9 cellular contexts compared by ENCODE assay signal in the genomic region with DNA sequence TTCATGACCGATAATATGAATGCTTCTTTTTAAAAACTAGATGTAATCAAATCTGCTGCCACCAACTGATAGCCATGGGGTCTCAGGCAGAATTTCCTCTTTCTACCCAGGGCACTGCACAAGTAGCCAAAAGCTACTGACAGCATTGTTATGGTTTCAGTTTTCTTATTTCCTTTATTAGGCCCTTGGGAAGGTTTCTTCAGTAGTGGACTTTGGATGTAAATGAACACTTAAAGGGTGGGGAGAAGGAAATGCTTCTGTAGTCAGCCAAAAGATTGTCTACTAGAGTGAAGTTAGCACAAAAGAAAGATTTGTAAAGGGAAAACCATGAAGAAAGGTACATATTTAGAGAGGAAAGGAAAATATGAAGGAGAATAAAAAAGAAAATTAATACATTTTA.
"Had no signal": no experiment of that assay in that cellular context is flagged by ENCODE, and none has a peak within 500 bp of the region (broad histone marks: within the 10 kb centered on the region; RNA-seq: fewer than 3 reads in every experiment).

No MANE protein-coding gene starts in this region.

- DNase-seq: activated CD4-positive, alpha-beta T cell treated with anti-CD3 and anti-CD28 coated beads for 48 hours; activated CD8-positive, alpha-beta T cell treated with anti-CD3 and anti-CD28 coated beads, Interleukin-2, amount 10 ng/mL, durations not matched to agents 7 days and 5 days; activated naive CD4-positive, alpha-beta T cell treated with anti-CD3 and anti-CD28 coated beads for 36 hours; cortex of kidney; effector memory CD4-positive, alpha-beta T cell; pancreas; tibial artery; WERI-Rb-1 had no signal

- ATAC-seq: activated CD8-positive, alpha-beta T cell treated with anti-CD3 and anti-CD28 coated beads, Interleukin-2, amount 10 ng/mL, durations not matched to agents 7 days and 5 days; gastroesophageal sphincter; pancreas had no signal
